ENCODE assay signal across 17 cellular contexts in genomic region chr7:22793593-22794462, GRCh38.
"Had no signal": no experiment of that assay in that cellular context is flagged by ENCODE, and none has a peak within 500 bp of the region (broad histone marks: within the 10 kb centered on the region; RNA-seq: fewer than 3 reads in every experiment).

No MANE protein-coding gene starts in this region.

- H3K9me3 ChIP-seq: heart right ventricle, ovary, suprapubic skin, thyroid gland had no signal

- H3K27ac ChIP-seq: coronary artery, heart right ventricle, ovary, suprapubic skin, thyroid gland had no signal

- DNase-seq: effector CD8-positive, alpha-beta T cell; heart right ventricle; islet precursor cell; mammary epithelial cell; natural killer cell; ovary; right cardiac atrium; stimulated activated CD4-positive, alpha-beta T cell treated with anti-CD3 and anti-CD28 coated beads, Interleukin-4, amount 100 ng/mL, for 1 hour; stimulated activated CD8-positive, alpha-beta memory T cell treated with anti-CD3 and anti-CD28 coated beads, Interleukin-4, amount 100 ng/mL, for 48 hours; stimulated activated naive CD8-positive, alpha-beta T cell treated with anti-CD3 and anti-CD28 coated beads, Interleukin-15, Interleukin-2, amounts not matched to agents 100 U/mL and 50 U/mL, for 24 hours; thyroid gland had no signal

- FAIRE-seq: frontal cortex, urothelium cell line had no signal

- H3K27me3 ChIP-seq: heart right ventricle, ovary, suprapubic skin, thyroid gland had no signal

- H3K4me3 ChIP-seq: coronary artery, heart right ventricle, ovary, suprapubic skin, thyroid gland had no signal

- ATAC-seq: heart right ventricle; left lobe of liver; natural killer cell; right cardiac atrium; stimulated activated effector memory CD8-positive, alpha-beta T cell treated with anti-CD3 and anti-CD28 coated beads, Interleukin-12 subunit alpha, Interleukin-12 subunit beta, amount 100 ng/mL, for 72 hours; stimulated activated naive CD8-positive, alpha-beta T cell treated with anti-CD3 and anti-CD28 coated beads, Interleukin-15, Interleukin-2, amounts not matched to agents 100 U/mL and 50 U/mL, for 24 hours had no signal

- H3K4me1 ChIP-seq: heart right ventricle, suprapubic skin, thyroid gland had no signal

- H3K36me3 ChIP-seq: heart right ventricle, ovary, suprapubic skin, thyroid gland had no signal
